In genomic region chr12:64270411-64270810, GRCh38 we compare ENCODE assay signal across 26 cellular contexts.
"Had no signal": no experiment of that assay in that cellular context is flagged by ENCODE, and none has a peak within 500 bp of the region (broad histone marks: within the 10 kb centered on the region; RNA-seq: fewer than 3 reads in every experiment).

No MANE protein-coding gene starts in this region.

- FAIRE-seq: endothelial cell of umbilical vein, kidney had no signal

- DNase-seq: dermis blood vessel endothelial cell; effector memory CD4-positive, alpha-beta T cell; foreskin keratinocyte; heart left ventricle; kidney; natural killer cell; stimulated activated CD4-positive, alpha-beta T cell treated with anti-CD3 and anti-CD28 coated beads, Interleukin-12 subunit alpha, Interleukin-12 subunit beta, amount 100 ng/mL, for 4 hours; stimulated activated CD4-positive, alpha-beta T cell treated with anti-CD3 and anti-CD28 coated beads, Interleukin-1b, Interleukin-23, amount 100 ng/mL, for 48 hours; stimulated activated CD4-positive, alpha-beta T cell treated with anti-CD3 and anti-CD28 coated beads, Interleukin-4, amount 100 ng/mL, for 1 hour; stimulated activated CD8-positive, alpha-beta memory T cell treated with anti-CD3 and anti-CD28 coated beads, Interleukin-4, amount 100 ng/mL, for 48 hours; stimulated activated naive CD4-positive, alpha-beta T cell; stimulated activated naive CD8-positive, alpha-beta T cell treated with anti-CD3 and anti-CD28 coated beads, Interleukin-15, amount 100 ng/mL, for 72 hours; transverse colon; upper lobe of right lung had no signal

- H3K79me2 ChIP-seq: hepatocyte, parathyroid adenoma had no signal

- H3K36me3 ChIP-seq: esophagus muscularis mucosa, gastroesophageal sphincter, heart left ventricle, neutrophil, prostate gland, right atrium auricular region, suprapubic skin, transverse colon, upper lobe of right lung, vagina had no signal

- H3K4me2 ChIP-seq: hepatocyte, smooth muscle cell had no signal

- H2AFZ ChIP-seq: hepatocyte, parathyroid adenoma had no signal

- H3K9ac ChIP-seq: parathyroid adenoma had no signal

- H3K27ac ChIP-seq: esophagus muscularis mucosa, foreskin keratinocyte, gastroesophageal sphincter, heart left ventricle, hepatocyte, neutrophil, parathyroid adenoma, prostate gland, right atrium auricular region, suprapubic skin, transverse colon, upper lobe of right lung, vagina had no signal

- H3K4me3 ChIP-seq: esophagus muscularis mucosa, gastroesophageal sphincter, heart left ventricle, hepatocyte, lung, prostate gland, right atrium auricular region, smooth muscle cell, suprapubic skin, transverse colon, upper lobe of right lung, vagina had no signal

- H3K9me3 ChIP-seq: esophagus muscularis mucosa, gastroesophageal sphincter, heart left ventricle, neutrophil, prostate gland, right atrium auricular region, suprapubic skin, transverse colon, upper lobe of right lung, vagina had no signal

- H3K27me3 ChIP-seq: esophagus muscularis mucosa, foreskin keratinocyte, gastroesophageal sphincter, heart left ventricle, hepatocyte, neutrophil, right atrium auricular region, suprapubic skin, transverse colon, upper lobe of right lung, vagina had no signal
